Comparison of ENCODE assay signal across 8 cellular contexts in the genomic region with DNA sequence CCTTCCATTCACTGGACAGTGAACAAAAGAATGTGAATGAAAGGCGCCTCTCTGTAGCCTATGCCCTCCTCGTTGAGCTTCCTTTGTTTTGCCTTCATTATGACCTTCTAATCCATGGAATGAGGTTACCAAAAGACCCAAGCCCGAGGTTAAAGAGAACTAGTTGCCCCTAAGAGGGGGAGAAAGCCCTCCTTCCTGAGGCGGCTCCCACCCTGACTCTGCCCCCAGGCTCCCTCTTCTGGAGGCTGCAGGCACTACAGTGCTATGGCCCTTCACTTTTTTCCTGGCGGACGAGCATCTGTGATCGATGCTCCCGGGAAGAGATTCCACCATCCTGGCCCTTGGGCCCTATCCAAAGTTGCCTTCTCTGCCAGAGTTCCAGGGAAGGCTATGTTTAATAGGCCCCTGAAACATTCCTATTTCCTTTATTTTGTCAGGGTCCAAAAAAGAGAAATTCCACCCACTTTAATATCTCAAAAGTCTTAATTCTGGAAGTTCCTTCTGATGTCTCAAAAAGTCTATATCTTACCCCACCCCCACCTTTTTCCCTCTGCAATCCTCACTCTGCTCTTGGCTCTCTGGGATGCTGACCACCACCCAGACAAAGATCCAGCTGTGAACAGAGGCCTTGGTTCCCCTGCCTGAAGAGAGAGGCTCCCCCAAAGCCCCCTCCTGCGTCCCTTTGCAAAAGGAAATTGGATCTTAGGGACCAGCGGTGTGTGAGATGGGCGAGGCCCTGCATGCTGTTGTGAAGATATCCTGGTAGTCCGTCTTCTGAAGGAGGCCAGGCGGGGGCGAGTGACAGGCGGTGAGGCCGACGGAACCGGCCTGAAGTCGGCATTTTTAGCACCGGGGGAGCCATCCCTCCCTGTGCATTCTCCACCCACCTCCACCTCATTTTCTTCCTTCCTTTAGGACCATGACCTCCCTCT.
A peak's percentile ranks its signal among the peaks of the same experiment; 100 is the strongest.
DNase-seq lines count a peak whose midpoint lies in the region; ATAC-seq and TF ChIP-seq lines count a peak whose summit lies in the region.

No MANE protein-coding gene starts in this region.

- H3K27ac Mint-ChIP-seq in mesothelial cell of epicardium: no peak overlapping the region

- no peaks in the 10 kb centered on the region for H3K27me3 ChIP-seq in stomach

- H3K4me1 Mint-ChIP-seq in mesothelial cell of epicardium: peaks cover 37% of the 10 kb centered on the region

- H3K27ac ChIP-seq in stomach: no peak overlapping the region

- no peaks in the 10 kb centered on the region for H3K9me3 Mint-ChIP-seq in mesothelial cell of epicardium

- TF ChIP-seq EP300 in stomach (IDR thresholded peaks at IDR 0.05): no peak

- TF ChIP-seq POLR2A in stomach (IDR thresholded peaks at IDR 0.05): no peak

- peaks cover 3% of the 10 kb centered on the region for H3K27me3 Mint-ChIP-seq in mesothelial cell of epicardium (ENCODE audit: low read depth)

- H3K36me3 Mint-ChIP-seq in mesothelial cell of epicardium: no peaks in the 10 kb centered on the region

- no peak for ATAC-seq in HG03571 (IDR thresholded peaks at IDR 0.05; ENCODE audit: unreplicated experiment)

- H3K4me3 Mint-ChIP-seq in mesothelial cell of epicardium: no peak overlapping the region

- peaks cover 0 to 25% (median 10%) of the 10 kb centered on the region in 4 donors for H3K4me1 ChIP-seq in stomach

- no peak overlapping the region for H3K4me3 ChIP-seq in stomach

- intact Hi-C loops in stomach (cut with DNase I; ENCODE audit: low total_unique reads): loop anchor here (5.0 kb wide), 1 partner anchor 187 kb away; a partner anchor contains a TSS

- peak; percentile 27 for DNase-seq in SKM-1 treated with dmso at 0.1 percent for 144 hours (lab: John Stamatoyannopoulos, UW; ENCODE audit: unreplicated experiment)
- DNase-seq in SKM-1 (lab: John Stamatoyannopoulos, UW; ENCODE audit: unreplicated experiment): no peak
- peak; percentile 25 to 34 for DNase-seq in Kasumi-1 (lab: John Stamatoyannopoulos, UW)
- DNase-seq in activated CD4-positive, alpha-beta T cell treated with anti-CD3 and anti-CD28 coated beads for 4 hours: peak; percentile 12 to 24
- peak; percentile 92 for DNase-seq in ecto neural progenitor cell (ENCODE audit: low spot score)
- peak in 1 of 2 experiments; percentile 87 for DNase-seq in mesothelial cell of epicardium (ENCODE audit: low spot score in 2 of 2, unreplicated experiment in 2 of 2)
- DNase-seq in stomach: peak; percentile 54

- H3K9me3 ChIP-seq in stomach: no peaks in the 10 kb centered on the region

- TF ChIP-seq CTCF in mesothelial cell of epicardium (IDR thresholded peaks at IDR 0.05; ENCODE audit: unreplicated experiment): peak; percentile 76
- peak in 5 of 7 experiments; percentile 49 to 94 (median 82) for TF ChIP-seq CTCF in stomach (IDR thresholded peaks at IDR 0.05)

- 55 to 59% (median 56%) methylated on average over 20 of the region's 20 CpGs for WGBS in stomach, 5 donors

- no peaks in the 10 kb centered on the region for H3K36me3 ChIP-seq in stomach
